25 cellular contexts compared by ENCODE assay signal in the genomic region with DNA sequence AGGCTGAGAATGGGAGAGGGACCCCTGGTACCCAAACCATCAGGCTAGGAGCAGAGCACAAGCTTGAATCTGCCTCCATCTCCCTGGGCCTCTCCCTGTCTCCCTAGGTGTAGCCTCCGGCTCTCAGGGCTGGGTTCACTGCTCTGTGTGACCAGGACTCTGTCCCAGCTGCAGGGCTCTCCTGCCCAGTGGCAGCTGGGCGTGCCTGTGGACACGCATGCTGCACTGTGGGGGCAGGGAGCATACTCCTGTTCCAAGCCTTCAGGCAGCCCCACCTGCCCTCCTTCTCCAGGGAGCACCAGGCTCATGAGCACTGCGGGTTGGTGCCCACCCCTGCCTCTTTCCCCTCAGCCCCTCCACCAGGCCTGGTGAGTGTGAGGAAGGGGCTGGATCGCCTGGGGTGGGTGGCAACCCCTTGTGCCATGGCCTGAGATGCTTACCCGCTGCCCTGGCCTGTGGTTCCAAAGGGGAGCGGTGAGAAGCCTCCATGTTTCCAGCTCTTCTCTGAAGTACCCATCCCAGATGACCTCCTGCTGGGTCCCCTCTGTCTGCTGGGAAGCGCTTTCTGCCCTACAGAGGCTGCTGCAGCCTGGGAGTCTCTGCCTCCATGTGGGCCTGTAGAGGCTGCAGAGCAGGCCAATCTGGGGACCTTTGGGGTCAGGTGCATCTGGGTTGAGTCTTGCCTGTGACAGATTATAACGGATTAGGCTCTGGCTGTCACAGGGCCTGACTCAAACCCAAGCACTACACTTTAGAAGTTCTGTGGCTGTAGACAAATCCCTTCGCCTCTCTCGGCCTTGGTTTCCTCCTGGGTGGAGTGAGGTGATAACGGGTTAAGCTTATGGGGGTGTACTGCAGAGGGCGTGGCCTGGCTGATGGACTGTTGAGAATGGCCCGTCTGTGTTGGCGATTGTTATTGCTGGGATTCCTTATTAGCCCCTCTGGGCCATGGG. TPM values are rescaled to one million over a fixed set of nuclear protein-coding genes. Genes with fewer than 3 reads are reported as not detected.
DNase-seq lines count a peak whose midpoint lies in the region; ATAC-seq and TF ChIP-seq lines count a peak whose summit lies in the region.
"Had no signal": no experiment of that assay in that cellular context is flagged by ENCODE, and none has a peak within 500 bp of the region (broad histone marks: within the 10 kb centered on the region; RNA-seq: fewer than 3 reads in every experiment).

No MANE protein-coding gene starts in this region.

- H3K9ac ChIP-seq in IMR-90 (ENCODE audit: low read depth, low read length) (no peak overlapping the region), neuronal stem cell (ENCODE audit: low read depth, low read length, poor library complexity) (no peak overlapping the region)

- H2AFZ ChIP-seq in IMR-90 (replicated peaks; ENCODE audit: low read length, poor library complexity) (no peak overlapping the region), neuronal stem cell (ENCODE audit: low read length) (no peak overlapping the region)

- no peaks in the 10 kb centered on the region for H3K9me3 Mint-ChIP-seq in immature natural killer cell
- H3K9me3 Mint-ChIP-seq: activated naive CD8-positive, alpha-beta T cell treated with anti-CD3 and anti-CD28 coated beads, Interleukin-2, amount 10 ng/mL, durations not matched to agents 7 days and 5 days; T-helper 2 cell treated with Interferon-gamma antibody and Interleukin-4, amounts not matched to agents 5 μg/mL and 100 μg/mL, for 36 hours had no signal

- no peak overlapping the region for H2BK20ac ChIP-seq in IMR-90 (ENCODE audit: low read depth, low read length)

- dilution Hi-C loops in IMR-90 (cut with HindIII; ENCODE audit: low sequenced_read_pairs, unreplicated experiment), result no loop called here

- ATAC-seq in IMR-90 (ENCODE audit: low read depth) (no peak), HG03439 (IDR thresholded peaks at IDR 0.05; ENCODE audit: unreplicated experiment) (no peak), HG03095 (IDR thresholded peaks at IDR 0.05; ENCODE audit: unreplicated experiment) (no peak)
- ATAC-seq: A549, foreskin keratinocyte, upper lobe of right lung had no signal

- DNase-seq in NCI-H1417 (lab: John Stamatoyannopoulos, UW) (peak in 2 of 3 experiments; percentile 40 to 49), NCI-H1417 treated with DMSO at 0.1 percent for 48 hours (lab: John Stamatoyannopoulos, UW) (no peak), IMR-90 (no peak), immature natural killer cell (no peak), neuronal stem cell (ENCODE audit: low spot score) (no peak), HCEC 1CT (no peak)
- DNase-seq: activated CD4-positive, alpha-beta T cell treated with anti-CD3 and anti-CD28 coated beads, Interleukin-2, amount 50 U/mL, for 1 hour; activated naive CD8-positive, alpha-beta T cell treated with anti-CD3 and anti-CD28 coated beads, Interleukin-2, amount 10 ng/mL, durations not matched to agents 7 days and 5 days; Caco-2; effector CD4-positive, alpha-beta T cell; foreskin keratinocyte; KG1; mammary epithelial cell; MV-4-11; NCI-H1930; NCI-H226; RPMI8226; stimulated activated CD4-positive, alpha-beta T cell treated with anti-CD3 and anti-CD28 coated beads, Interleukin-15, amount 100 ng/mL, for 24 hours; upper lobe of right lung had no signal

- no peak overlapping the region for H3K4me2 ChIP-seq in IMR-90 (ENCODE audit: low read depth, low read length)
- no peak overlapping the region for H3K4me2 ChIP-seq in neuronal stem cell (ENCODE audit: insufficient read depth, low read length, poor library complexity, severe bottlenecking)
- H3K4me2 ChIP-seq: A549 had no signal

- no peak overlapping the region for H3K4ac ChIP-seq in IMR-90 (ENCODE audit: low read depth, low read length)
- H3K4ac ChIP-seq in neuronal stem cell (ENCODE audit: low read length), result no peak overlapping the region

- 83% methylated on average over 1 of the region's 15 CpGs; no CpG with 5 or more reads in 1 of the 2 experiments for WGBS in IMR-90 (ENCODE audit: extremely low coverage in 2 of 2, insufficient read length in 1 of 2), 2 experiments
- no CpG with 5 or more reads among the region's 15 CpGs for WGBS in neuronal stem cell (ENCODE audit: extremely low coverage in 2 of 2, insufficient read length in 2 of 2, insufficient replicate concordance in 1 of 2), 2 donors

- no peaks in the 10 kb centered on the region for H3K36me3 Mint-ChIP-seq in immature natural killer cell
- H3K36me3 Mint-ChIP-seq: activated naive CD8-positive, alpha-beta T cell treated with anti-CD3 and anti-CD28 coated beads, Interleukin-2, amount 10 ng/mL, durations not matched to agents 7 days and 5 days had no signal

- H3K4me3 Mint-ChIP-seq in immature natural killer cell, result peak overlapping the region in 3 of 5 donors; percentile 44 to 57 (median 45)
- H3K4me3 Mint-ChIP-seq: activated naive CD8-positive, alpha-beta T cell treated with anti-CD3 and anti-CD28 coated beads, Interleukin-2, amount 10 ng/mL, durations not matched to agents 7 days and 5 days; T-helper 2 cell treated with Interferon-gamma antibody and Interleukin-4, amounts not matched to agents 5 μg/mL and 100 μg/mL, for 36 hours had no signal

- H2BK15ac ChIP-seq in IMR-90 (ENCODE audit: low read depth, low read length), result no peak overlapping the region
- H2BK15ac ChIP-seq in neuronal stem cell (ENCODE audit: low read length), result peak overlapping the region; percentile 20

- H3K27ac Mint-ChIP-seq in immature natural killer cell, result peak overlapping the region in 3 of 6 donors; percentile 50 to 84 (median 64)
- H3K27ac Mint-ChIP-seq: activated naive CD8-positive, alpha-beta T cell treated with anti-CD3 and anti-CD28 coated beads, Interleukin-2, amount 10 ng/mL, durations not matched to agents 7 days and 5 days; T-helper 2 cell treated with Interferon-gamma antibody and Interleukin-4, amounts not matched to agents 5 μg/mL and 100 μg/mL, for 36 hours had no signal

- TF ChIP-seq POLR2A in IMR-90 (IDR thresholded peaks at IDR 0.05; ENCODE audit: low read depth, low read length), result no peak

- H3K79me1 ChIP-seq in IMR-90 (ENCODE audit: low read depth in 1 of 2, low read length in 2 of 2) (no peaks in the 10 kb centered on the region), neuronal stem cell (ENCODE audit: low read depth, low read length) (no peaks in the 10 kb centered on the region)

- H3K56ac ChIP-seq in IMR-90 (ENCODE audit: extremely low read depth, insufficient read depth, low read length), result no peak overlapping the region

- H2BK5ac ChIP-seq in IMR-90 (ENCODE audit: low read depth, low read length, poor library complexity, severe bottlenecking) (no peak overlapping the region), neuronal stem cell (ENCODE audit: low read length) (no peak overlapping the region)

- H2AK5ac ChIP-seq in IMR-90 (ENCODE audit: low read depth, low read length) (no peak overlapping the region; the same call in 1 of the 2 replicates), neuronal stem cell (ENCODE audit: low read depth, low read length) (peak overlapping the region; percentile 83)

- H3K14ac ChIP-seq in IMR-90 (replicated peaks; ENCODE audit: low read depth, low read length) (no peak overlapping the region), neuronal stem cell (ENCODE audit: low read length) (peak overlapping the region; percentile 95)

- peak overlapping the region; percentile 42 for H2AK9ac ChIP-seq in IMR-90 (replicated peaks; ENCODE audit: low read depth, low read length, poor library complexity)

- H4K91ac ChIP-seq in IMR-90 (ENCODE audit: insufficient read depth, low read depth, low read length), result no peak overlapping the region
- H4K91ac ChIP-seq in neuronal stem cell (ENCODE audit: low read depth, low read length, poor library complexity), result peak overlapping the region; percentile 14

- H4K8ac ChIP-seq in IMR-90 (ENCODE audit: low read depth in 2 of 2, low read length in 2 of 2) (no peak overlapping the region), neuronal stem cell (ENCODE audit: low read depth, low read length) (no peak overlapping the region)

- H3K9me3 ChIP-seq in IMR-90 (ENCODE audit: control insufficient read depth, insufficient read depth, low read length) (no peaks in the 10 kb centered on the region), neuronal stem cell (replicated peaks in 1 of 2; ENCODE audit: control insufficient read depth in 2 of 2, insufficient read depth in 1 of 2, low read depth in 1 of 2, low read length in 2 of 2) (no peaks in the 10 kb centered on the region)
- H3K9me3 ChIP-seq: A549, Caco-2, ovary, right lobe of liver, upper lobe of right lung had no signal

- TF ChIP-seq CTCF in IMR-90 (conservative IDR thresholded peaks at IDR 0.05; ENCODE audit: low read depth, low read length), result no peak

- peaks cover 1 to 3% (median 2%) of the 10 kb centered on the region in 3 donors for H3K27me3 Mint-ChIP-seq in immature natural killer cell (ENCODE audit: low read depth in 3 of 3)
- H3K27me3 Mint-ChIP-seq: activated naive CD8-positive, alpha-beta T cell treated with anti-CD3 and anti-CD28 coated beads, Interleukin-2, amount 10 ng/mL, durations not matched to agents 7 days and 5 days had no signal

- H3K18ac ChIP-seq in IMR-90 (ENCODE audit: low read depth, low read length) (no peak overlapping the region), neuronal stem cell (ENCODE audit: low read length) (peak overlapping the region; percentile 81)

- peak overlapping the region; percentile 7 for H2BK12ac ChIP-seq in neuronal stem cell (ENCODE audit: low read length)

- no peaks in the 10 kb centered on the region for H3K36me3 ChIP-seq in IMR-90 (ENCODE audit: control insufficient read depth, insufficient read depth, low read length)
- H3K36me3 ChIP-seq in neuronal stem cell (replicated peaks in 1 of 2; ENCODE audit: control insufficient read depth in 2 of 2, insufficient read depth in 2 of 2, low read length in 2 of 2), result no peaks in the 10 kb centered on the region
- H3K36me3 ChIP-seq: ovary, right lobe of liver, upper lobe of right lung had no signal

- in situ Hi-C loops in IMR-90 (cut with MboI; ENCODE audit: low sequenced_read_pairs), result no loop called here

- H3K4me3 ChIP-seq in IMR-90 (ENCODE audit: insufficient read depth, low read depth, low read length), result no peak overlapping the region
- H3K4me3 ChIP-seq in neuronal stem cell (ENCODE audit: low read length in 2 of 2), result no peak overlapping the region
- H3K4me3 ChIP-seq: A549, ovary, right lobe of liver, upper lobe of right lung had no signal

- POLR2A ChIA-PET in IMR-90 (lab: Charles Lee; ENCODE audit: unreplicated experiment), result no interaction called here

- peaks cover 20 to 32% of the 10 kb centered on the region in 2 donors for H3K4me1 Mint-ChIP-seq in immature natural killer cell

- H2BK120ac ChIP-seq in IMR-90 (ENCODE audit: low read depth, low read length) (no peak overlapping the region), neuronal stem cell (ENCODE audit: low read depth, low read length) (no peak overlapping the region)

- H4K20me1 ChIP-seq in IMR-90 (ENCODE audit: insufficient read depth, low read length), result no peaks in the 10 kb centered on the region

- H3K4me1 ChIP-seq in IMR-90 (ENCODE audit: control insufficient read depth, insufficient read depth, low read length) (peaks cover 4% of the 10 kb centered on the region; the same call in 1 of the 2 replicates), neuronal stem cell (ENCODE audit: control insufficient read depth in 2 of 2, insufficient read depth in 1 of 2, low read depth in 1 of 2, low read length in 2 of 2) (peaks cover 0 to 3% of the 10 kb centered on the region in 2 donors)
- H3K4me1 ChIP-seq: A549, foreskin keratinocyte, right lobe of liver, upper lobe of right lung had no signal

- peaks cover 55% of the 10 kb centered on the region for H3K27me3 ChIP-seq in IMR-90 (ENCODE audit: control insufficient read depth, insufficient read depth, low read length)
- H3K27me3 ChIP-seq in neuronal stem cell (ENCODE audit: control insufficient read depth in 3 of 3, insufficient read depth in 3 of 3, low read depth in 1 of 3, low read length in 3 of 3), result peaks cover 0 to 38% (median 0%) of the 10 kb centered on the region in 3 experiments
- H3K27me3 ChIP-seq: ovary, right lobe of liver, upper lobe of right lung had no signal

- no peak overlapping the region for H3K27ac ChIP-seq in IMR-90 (ENCODE audit: insufficient read depth, low read length)
- H3K27ac ChIP-seq in neuronal stem cell (replicated peaks; ENCODE audit: low read length), result no peak overlapping the region
- H3K27ac ChIP-seq: A549, foreskin keratinocyte, ovary, right lobe of liver, upper lobe of right lung had no signal

- no TSS peak for BruUV-seq in IMR-90 (replicated peaks; lab: Mats Ljungman, UMichigan)

- CTCF ChIA-PET in IMR-90 (lab: Yijun Ruan, JAX), result no interaction called here

- intact Hi-C loops in IMR-90 (cut with micrococcal nuclease), result no loop called here

- no peaks in the 10 kb centered on the region for H3K9me1 ChIP-seq in IMR-90 (ENCODE audit: insufficient read depth, low read length)

- no peak for TF ChIP-seq RAD21 in IMR-90 (IDR thresholded peaks at IDR 0.05; ENCODE audit: low read length)

- H3K23ac ChIP-seq in IMR-90 (ENCODE audit: low read depth, low read length) (no peak overlapping the region), neuronal stem cell (ENCODE audit: low read depth, low read length, poor library complexity) (peak overlapping the region; percentile 87)

- H4K5ac ChIP-seq in IMR-90 (ENCODE audit: low read depth, low read length), result no peak overlapping the region

RNA-seq across cellular contexts. Expression of a gene that starts 43.7 kb away (rescaled TPM):
- not detected in 2 replicates for total RNA-seq in IMR-90 (2012; rRNA removed)
- polyA plus RNA-seq in IMR-90 (2012; rRNA removed), result 0.10 TPM in 1 of 2 replicates, not detected in the other
- polyA plus RNA-seq in IMR-90 (2012; cell fraction: cytosol; rRNA removed), result 0.02 and 0.04 TPM in 2 replicates
- polyA plus RNA-seq in IMR-90 (2012; cell fraction: nucleus; rRNA removed; ENCODE audit: low replicate concordance), result not detected in 2 replicates
- 1 to 10 TPM in 2 of 3 donors, under 1 TPM in 1; 0.78 to 2.4 (median 1.4) TPM for polyA plus RNA-seq in immature natural killer cell
- polyA plus RNA-seq in neuronal stem cell (2013, experiment 1 of 2), result 0.15 TPM
- 0.12 TPM for polyA plus RNA-seq in neuronal stem cell (2013, experiment 2 of 2)
- polyA plus RNA-seq: mammary epithelial cell had no signal

Comparison
In these comparisons a context has a peak if more than half of its experiments do, and no peak if none do; other contexts are left out.
1. DNase-seq: peak in NCI-H1417 (2 of 3); none in NCI-H1417 treated with DMSO at 0.1 percent for 48 hours (single experiment), IMR-90 (single experiment), immature natural killer cell (0 of 3), neuronal stem cell (single experiment) and HCEC 1CT (single experiment).